26 cellular contexts compared by ENCODE assay signal in genomic region chr6:17974570-17975368, GRCh38. TPM values are rescaled to one million over a fixed set of nuclear protein-coding genes. Genes with fewer than 3 reads are reported as not detected.
"Had no signal": no experiment of that assay in that cellular context is flagged by ENCODE, and none has a peak within 500 bp of the region (broad histone marks: within the 10 kb centered on the region; RNA-seq: fewer than 3 reads in every experiment).

No MANE protein-coding gene starts in this region.

- ATAC-seq: activated T-cell treated with anti-CD3 and anti-CD28 coated beads, Interleukin-2, amount 50 U/mL, for 72 hours; effector memory CD8-positive, alpha-beta T cell; foreskin keratinocyte; gastroesophageal sphincter had no signal

- FAIRE-seq: colon had no signal

- H3K27ac ChIP-seq: ascending aorta, breast epithelium, esophagus muscularis mucosa, foreskin keratinocyte, gastroesophageal sphincter had no signal

- H3K36me3 ChIP-seq: ascending aorta, breast epithelium, esophagus muscularis mucosa, gastroesophageal sphincter had no signal

- H3K4me3 ChIP-seq: ascending aorta, breast epithelium, esophagus muscularis mucosa, gastroesophageal sphincter had no signal

- H3K9me3 ChIP-seq: ascending aorta, breast epithelium, esophagus muscularis mucosa, gastroesophageal sphincter had no signal

- DNase-seq: activated CD4-positive, alpha-beta memory T cell treated with anti-CD3 and anti-CD28 coated beads, Interleukin-2, amount 10 ng/mL, durations not matched to agents 7 days and 5 days; activated CD4-positive, alpha-beta T cell treated with anti-CD3 and anti-CD28 coated beads for 1 hour; activated CD4-positive, alpha-beta T cell treated with anti-CD3 and anti-CD28 coated beads for 4 hours; activated CD4-positive, alpha-beta T cell treated with anti-CD3 and anti-CD28 coated beads, Interleukin-2, amount 10 ng/mL, durations not matched to agents 7 days and 5 days; activated CD4-positive, alpha-beta T cell treated with anti-CD3 and anti-CD28 coated beads, Interleukin-2, amount 50 U/mL, for 4 hours; activated CD8-positive, alpha-beta memory T cell treated with anti-CD3 and anti-CD28 coated beads, Interleukin-2, amount 50 U/mL, for 48 hours; activated gamma-delta T cell; activated naive CD4-positive, alpha-beta T cell; activated naive CD4-positive, alpha-beta T cell treated with anti-CD3 and anti-CD28 coated beads, Interleukin-2, amount 10 ng/mL, durations not matched to agents 7 days and 5 days; activated T-cell treated with anti-CD3 and anti-CD28 coated beads for 4 hours; activated T-cell treated with anti-CD3 and anti-CD28 coated beads, Interleukin-2, amount 50 U/mL, for 24 hours; activated T-cell treated with anti-CD3 and anti-CD28 coated beads, Interleukin-2, amount 50 U/mL, for 72 hours; amniotic stem cell; caudate nucleus; cortex of kidney; dermis blood vessel endothelial cell; effector CD4-positive, alpha-beta T cell; effector memory CD8-positive, alpha-beta T cell; erythroblast; foreskin keratinocyte; T-helper 2 cell had no signal

- H3K27me3 ChIP-seq: ascending aorta, breast epithelium, esophagus muscularis mucosa, foreskin keratinocyte, gastroesophageal sphincter had no signal

RNA-seq across cellular contexts. Expression of gene KIF13A, which starts 12.7 kb away (rescaled TPM):
- total RNA-seq: activated CD4-positive, alpha-beta memory T cell treated with anti-CD3 and anti-CD28 coated beads, Interleukin-2, amount 10 ng/mL, durations not matched to agents 7 days and 5 days; activated CD4-positive, alpha-beta T cell treated with anti-CD3 and anti-CD28 coated beads, Interleukin-2, amount 10 ng/mL, durations not matched to agents 7 days and 5 days had no signal
